Comparison of ENCODE assay signal across 15 cellular contexts in genomic region chr5:173763410-173763809, GRCh38.
"Had no signal": no experiment of that assay in that cellular context is flagged by ENCODE, and none has a peak within 500 bp of the region (broad histone marks: within the 10 kb centered on the region; RNA-seq: fewer than 3 reads in every experiment).

No MANE protein-coding gene starts in this region.

- DNase-seq: activated CD4-positive, alpha-beta T cell treated with anti-CD3 and anti-CD28 coated beads, Interleukin-2, amount 10 ng/mL, durations not matched to agents 7 days and 5 days; activated CD4-positive, CD25-positive, alpha-beta regulatory T cell; activated CD8-positive, alpha-beta memory T cell treated with anti-CD3 and anti-CD28 coated beads, Interleukin-2, amount 50 U/mL, for 48 hours; activated gamma-delta T cell treated with Interleukin-2 at 50 U/mL for 16 hours; activated T-cell treated with anti-CD3 and anti-CD28 coated beads, Interleukin-2, amount 50 U/mL, for 72 hours; amygdala; effector memory CD8-positive, alpha-beta T cell; heart left ventricle; left colon; naive B cell; pancreas; stimulated activated naive CD8-positive, alpha-beta T cell treated with anti-CD3 and anti-CD28 coated beads, Interleukin-15, Interleukin-2, amounts not matched to agents 100 U/mL and 50 U/mL, for 24 hours; SW 1271 had no signal

- H3K4me3 ChIP-seq: heart left ventricle, pancreas, skin epidermis had no signal

- ATAC-seq: activated T-cell treated with anti-CD3 and anti-CD28 coated beads, Interleukin-2, amount 50 U/mL, for 72 hours; effector memory CD8-positive, alpha-beta T cell; heart left ventricle; left colon; pancreas; stimulated activated naive CD8-positive, alpha-beta T cell treated with anti-CD3 and anti-CD28 coated beads, Interleukin-15, Interleukin-2, amounts not matched to agents 100 U/mL and 50 U/mL, for 24 hours had no signal

- H3K27me3 ChIP-seq: heart left ventricle, pancreas had no signal

- FAIRE-seq: frontal cortex, pancreas had no signal

- H3K9me3 ChIP-seq: heart left ventricle, pancreas had no signal

- H3K36me3 ChIP-seq: heart left ventricle, pancreas had no signal
